ENCODE assay signal across 24 cellular contexts in the genomic region with DNA sequence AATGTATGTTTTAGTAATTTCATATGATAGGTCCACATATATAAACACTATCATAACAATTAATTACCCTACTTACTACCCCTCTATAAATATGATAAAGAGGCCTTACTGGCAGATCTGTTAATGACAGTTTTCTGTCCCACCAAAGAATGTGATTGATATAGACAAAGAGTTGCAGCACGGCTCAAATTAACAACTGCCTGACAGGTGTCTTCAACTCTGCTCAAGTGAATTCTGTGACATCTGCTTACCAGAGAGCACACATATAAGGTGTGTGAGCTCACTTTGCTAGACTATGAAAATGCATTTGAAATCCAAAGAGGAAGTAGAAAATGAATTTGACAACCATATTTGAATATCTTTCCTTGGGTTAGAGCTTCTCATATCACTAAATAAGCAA. TPM values are rescaled to one million over a fixed set of nuclear protein-coding genes. Genes with fewer than 3 reads are reported as not detected.
"Had no signal": no experiment of that assay in that cellular context is flagged by ENCODE, and none has a peak within 500 bp of the region (broad histone marks: within the 10 kb centered on the region; RNA-seq: fewer than 3 reads in every experiment).

No MANE protein-coding gene starts in this region.

- FAIRE-seq: keratinocyte had no signal

- H3K36me3 ChIP-seq: ascending aorta, gastroesophageal sphincter, vagina had no signal

- DNase-seq: activated CD4-positive, alpha-beta T cell treated with anti-CD3 and anti-CD28 coated beads for 4 hours; activated CD4-positive, alpha-beta T cell treated with anti-CD3 and anti-CD28 coated beads, Interleukin-2, amount 50 U/mL, for 4 hours; activated effector memory CD4-positive, alpha-beta T cell treated with anti-CD3 and anti-CD28 coated beads, Interleukin-2, amount 50 U/mL, for 16 hours; activated naive CD4-positive, alpha-beta T cell treated with anti-CD3 and anti-CD28 coated beads, Interleukin-2, amount 10 ng/mL, durations not matched to agents 7 days and 5 days; activated naive CD8-positive, alpha-beta T cell treated with anti-CD3 and anti-CD28 coated beads, Interleukin-2, amount 10 ng/mL, durations not matched to agents 7 days and 5 days; activated T-cell treated with anti-CD3 and anti-CD28 coated beads for 4 hours; cortex of kidney; effector memory CD8-positive, alpha-beta T cell; erythroblast; head of caudate nucleus; hippocampal formation; left cardiac atrium; mammary epithelial cell; naive thymus-derived CD8-positive, alpha-beta T cell; right cardiac atrium; stimulated activated CD4-positive, alpha-beta T cell treated with anti-CD3 and anti-CD28 coated beads, Interleukin-12 subunit alpha, Interleukin-12 subunit beta, amount 100 ng/mL, for 4 hours; stimulated activated CD4-positive, alpha-beta T cell treated with anti-CD3 and anti-CD28 coated beads, Interleukin-4, amount 100 ng/mL, for 1 hour; stimulated activated naive CD8-positive, alpha-beta T cell treated with anti-CD3 and anti-CD28 coated beads, Interleukin-15, Interleukin-2, amounts not matched to agents 100 U/mL and 50 U/mL, for 24 hours; testis had no signal

- H3K27ac ChIP-seq: ascending aorta, gastroesophageal sphincter, skin epidermis, testis, vagina had no signal

- H3K4me1 ChIP-seq: ascending aorta, testis, vagina had no signal

- H3K27me3 ChIP-seq: ascending aorta, gastroesophageal sphincter, testis, vagina had no signal

- H3K4me3 ChIP-seq: ascending aorta, gastroesophageal sphincter, skin epidermis, testis, vagina had no signal

- H3K9me3 ChIP-seq: ascending aorta, gastroesophageal sphincter, testis, vagina had no signal

- ATAC-seq: effector memory CD8-positive, alpha-beta T cell; gastroesophageal sphincter; left cardiac atrium; naive thymus-derived CD8-positive, alpha-beta T cell; right cardiac atrium; stimulated activated naive CD8-positive, alpha-beta T cell treated with anti-CD3 and anti-CD28 coated beads, Interleukin-15, Interleukin-2, amounts not matched to agents 100 U/mL and 50 U/mL, for 24 hours had no signal

RNA-seq across cellular contexts. Expression of a gene that starts 36.6 kb away (rescaled TPM):
- total RNA-seq: activated naive CD8-positive, alpha-beta T cell treated with anti-CD3 and anti-CD28 coated beads, Interleukin-2, amount 10 ng/mL, durations not matched to agents 7 days and 5 days; naive thymus-derived CD8-positive, alpha-beta T cell had no signal
- polyA plus RNA-seq: naive thymus-derived CD8-positive, alpha-beta T cell had no signal
